In genomic region chr4:152351080-152351479, GRCh38 we compare ENCODE assay signal across 12 cellular contexts.
DNase-seq lines count a peak whose midpoint lies in the region; ATAC-seq, FAIRE-seq and TF ChIP-seq lines count a peak whose summit lies in the region.
"Had no signal": no experiment of that assay in that cellular context is flagged by ENCODE, and none has a peak within 500 bp of the region (broad histone marks: within the 10 kb centered on the region; RNA-seq: fewer than 3 reads in every experiment).

No MANE protein-coding gene starts in this region.

- H3K27ac Mint-ChIP-seq in HFFc6 (no peak overlapping the region), nephron progenitor cell (no peak overlapping the region)
- H3K27ac Mint-ChIP-seq: activated naive CD8-positive, alpha-beta T cell; naive thymus-derived CD4-positive, alpha-beta T cell had no signal

- no peaks in the 10 kb centered on the region for H3K9me3 Mint-ChIP-seq in HFFc6
- no peaks in the 10 kb centered on the region for H3K9me3 Mint-ChIP-seq in nephron progenitor cell
- H3K9me3 Mint-ChIP-seq: naive thymus-derived CD4-positive, alpha-beta T cell had no signal

- H3K4me1 Mint-ChIP-seq in HFFc6 (ENCODE audit: low read depth) (peaks cover 49% of the 10 kb centered on the region), nephron progenitor cell (peaks cover 46% of the 10 kb centered on the region)

- no peak for ATAC-seq in GM21825 (IDR thresholded peaks at IDR 0.05; ENCODE audit: unreplicated experiment)
- ATAC-seq: naive thymus-derived CD4-positive, alpha-beta T cell; Panc1 had no signal

- peak overlapping the region; percentile 95 for H3K4me3 Mint-ChIP-seq in HFFc6
- H3K4me3 Mint-ChIP-seq in nephron progenitor cell, result peak overlapping the region; percentile 82
- H3K4me3 Mint-ChIP-seq: activated naive CD8-positive, alpha-beta T cell; naive thymus-derived CD4-positive, alpha-beta T cell had no signal

- no peak for DNase-seq in AG09309 (ENCODE audit: low read depth)
- DNase-seq in HFFc6, result no peak
- no peak for DNase-seq in nephron progenitor cell
- no peak for DNase-seq in MV-4-11 (lab: John Stamatoyannopoulos, UW)
- no peak for DNase-seq in NCI-H446 treated with DMSO at 0.1 percent for 48 hours (lab: John Stamatoyannopoulos, UW)
- DNase-seq in NOMO-1 (lab: John Stamatoyannopoulos, UW; ENCODE audit: unreplicated experiment in 2 of 2), result no peak
- DNase-seq: naive thymus-derived CD4-positive, alpha-beta T cell; NCI-H187 treated with DMSO at 0.1 percent for 48 hours had no signal

- H3K4me3 ChIP-seq in AG09309 (ENCODE audit: control insufficient read depth, low read depth, low read length), result peak overlapping the region; percentile 58

- H3K36me3 Mint-ChIP-seq in HFFc6 (ENCODE audit: low read depth) (peaks cover 9% of the 10 kb centered on the region), nephron progenitor cell (ENCODE audit: low read depth) (peaks cover 12% of the 10 kb centered on the region)

- FAIRE-seq in colon (lab: Jason Lieb, UNC), result peak; percentile 43

- TF ChIP-seq CTCF in AG09309 (IDR thresholded peaks at IDR 0.05; ENCODE audit: control insufficient read depth, insufficient read depth, low read depth, low read length, missing control alignments) (no peak), HFFc6 (IDR thresholded peaks at IDR 0.05) (no peak), nephron progenitor cell (IDR thresholded peaks at IDR 0.05) (no peak)

- H3K27me3 Mint-ChIP-seq in HFFc6 (ENCODE audit: insufficient read depth) (no peaks in the 10 kb centered on the region), nephron progenitor cell (ENCODE audit: low read depth, poor library complexity) (no peaks in the 10 kb centered on the region)
- H3K27me3 Mint-ChIP-seq: activated naive CD8-positive, alpha-beta T cell; naive thymus-derived CD4-positive, alpha-beta T cell had no signal
